ENCODE assay signal across 3 cellular contexts in the genomic region with DNA sequence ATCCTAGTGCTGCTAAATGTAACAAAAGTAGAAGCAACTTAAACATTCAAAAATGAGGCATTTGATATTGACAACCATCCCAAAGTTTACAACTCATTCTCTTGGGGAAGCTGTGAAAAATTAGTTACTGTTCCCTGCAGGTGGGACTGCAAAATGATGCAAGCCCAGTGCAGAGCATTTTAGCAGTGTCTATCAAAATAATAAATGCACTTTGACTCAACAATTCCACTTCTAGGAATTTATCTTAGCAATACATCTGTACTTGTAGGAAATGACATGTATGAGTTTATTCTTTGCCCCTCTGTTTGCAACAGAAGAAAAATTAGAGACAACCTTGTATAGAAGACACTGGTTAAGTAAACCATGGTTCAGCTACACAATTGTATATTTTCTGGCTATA.
TF ChIP-seq lines count a peak whose summit lies in the region.

No MANE protein-coding gene starts in this region.

TF ChIP-seq in A549, 52 proteins besides CTCF, POLR2A, EP300 and RAD21:
- TF ChIP-seq, protein P1, sequence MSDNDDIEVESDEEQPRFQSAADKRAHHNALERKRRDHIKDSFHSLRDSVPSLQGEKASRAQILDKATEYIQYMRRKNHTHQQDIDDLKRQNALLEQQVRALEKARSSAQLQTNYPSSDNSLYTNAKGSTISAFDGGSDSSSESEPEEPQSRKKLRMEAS (IDR thresholded peaks at IDR 0.05): no peak
- TF ChIP-seq TP53 (CRISPR knock-in tag; IDR thresholded peaks at IDR 0.05): no peak
- TF ChIP-seq JUNB (IDR thresholded peaks at IDR 0.05): no peak
- TF ChIP-seq CHD2 (IDR thresholded peaks at IDR 0.05; ENCODE audit: low read length, partially characterized antibody): no peak
- TF ChIP-seq BHLHE40 (IDR thresholded peaks at IDR 0.05; ENCODE audit: low read depth, low read length): no peak
- TF ChIP-seq FOXS1 (CRISPR knock-in tag; IDR thresholded peaks at IDR 0.05): no peak
- no peak for TF ChIP-seq MYC (IDR thresholded peaks at IDR 0.05; ENCODE audit: borderline replicate concordance, low read length)
- no peak for TF ChIP-seq PHF8 (IDR thresholded peaks at IDR 0.05; ENCODE audit: borderline replicate concordance, low read depth)
- no peak for TF ChIP-seq POLR2AphosphoS2 (conservative IDR thresholded peaks at IDR 0.05; ENCODE audit: low read length)
- no peak for TF ChIP-seq RNF2 (IDR thresholded peaks at IDR 0.05; ENCODE audit: borderline replicate concordance, low read depth)
- TF ChIP-seq TFCP2L1 (CRISPR knock-in tag; IDR thresholded peaks at IDR 0.05): no peak
- TF ChIP-seq, protein P2, sequence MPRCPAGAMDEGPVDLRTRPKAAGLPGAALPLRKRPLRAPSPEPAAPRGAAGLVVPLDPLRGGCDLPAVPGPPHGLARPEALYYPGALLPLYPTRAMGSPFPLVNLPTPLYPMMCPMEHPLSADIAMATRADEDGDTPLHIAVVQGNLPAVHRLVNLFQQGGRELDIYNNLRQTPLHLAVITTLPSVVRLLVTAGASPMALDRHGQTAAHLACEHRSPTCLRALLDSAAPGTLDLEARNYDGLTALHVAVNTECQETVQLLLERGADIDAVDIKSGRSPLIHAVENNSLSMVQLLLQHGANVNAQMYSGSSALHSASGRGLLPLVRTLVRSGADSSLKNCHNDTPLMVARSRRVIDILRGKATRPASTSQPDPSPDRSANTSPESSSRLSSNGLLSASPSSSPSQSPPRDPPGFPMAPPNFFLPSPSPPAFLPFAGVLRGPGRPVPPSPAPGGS (IDR thresholded peaks at IDR 0.05): no peak
- no peak for TF ChIP-seq EHMT2 (IDR thresholded peaks at IDR 0.05; ENCODE audit: low read depth)
- no peak for TF ChIP-seq ZFP36 (IDR thresholded peaks at IDR 0.05; ENCODE audit: borderline replicate concordance, partially characterized antibody)
- TF ChIP-seq GATA3 (IDR thresholded peaks at IDR 0.05; ENCODE audit: borderline replicate concordance): no peak
- TF ChIP-seq, protein P3, sequence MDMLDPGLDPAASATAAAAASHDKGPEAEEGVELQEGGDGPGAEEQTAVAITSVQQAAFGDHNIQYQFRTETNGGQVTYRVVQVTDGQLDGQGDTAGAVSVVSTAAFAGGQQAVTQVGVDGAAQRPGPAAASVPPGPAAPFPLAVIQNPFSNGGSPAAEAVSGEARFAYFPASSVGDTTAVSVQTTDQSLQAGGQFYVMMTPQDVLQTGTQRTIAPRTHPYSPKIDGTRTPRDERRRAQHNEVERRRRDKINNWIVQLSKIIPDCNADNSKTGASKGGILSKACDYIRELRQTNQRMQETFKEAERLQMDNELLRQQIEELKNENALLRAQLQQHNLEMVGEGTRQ (IDR thresholded peaks at IDR 0.05): no peak
- no peak for TF ChIP-seq HOXB13 (CRISPR knock-in tag; IDR thresholded peaks at IDR 0.05; ENCODE audit: low read depth)

TF ChIP-seq in endothelial cell of umbilical vein, 7 proteins besides CTCF, POLR2A, EP300 and RAD21 (continued from another document):
- TF ChIP-seq GATA2 (IDR thresholded peaks at IDR 0.05; ENCODE audit: insufficient read depth, insufficient read length, low read depth, low read length): no peak
- TF ChIP-seq JUN (IDR thresholded peaks at IDR 0.05; ENCODE audit: borderline replicate concordance, insufficient read depth, insufficient read length, low read depth): no peak
- no peak for TF ChIP-seq MYC (IDR thresholded peaks at IDR 0.05; ENCODE audit: low read depth, low read length)
- no peak for TF ChIP-seq FOS (IDR thresholded peaks at IDR 0.05; ENCODE audit: borderline replicate concordance, insufficient read depth, low read length)
- no peak for TF ChIP-seq EZH2 (IDR thresholded peaks at IDR 0.05; ENCODE audit: borderline replicate concordance, low read depth, low read length, severe bottlenecking)
- TF ChIP-seq, protein P1 (IDR thresholded peaks at IDR 0.05; ENCODE audit: insufficient read depth, insufficient read length): no peak

TF ChIP-seq in SK-N-SH treated with all-trans-retinoic acid at 6 μM for 48 hours, 23 proteins besides CTCF, POLR2A, EP300 and RAD21:
- TF ChIP-seq, protein P4, sequence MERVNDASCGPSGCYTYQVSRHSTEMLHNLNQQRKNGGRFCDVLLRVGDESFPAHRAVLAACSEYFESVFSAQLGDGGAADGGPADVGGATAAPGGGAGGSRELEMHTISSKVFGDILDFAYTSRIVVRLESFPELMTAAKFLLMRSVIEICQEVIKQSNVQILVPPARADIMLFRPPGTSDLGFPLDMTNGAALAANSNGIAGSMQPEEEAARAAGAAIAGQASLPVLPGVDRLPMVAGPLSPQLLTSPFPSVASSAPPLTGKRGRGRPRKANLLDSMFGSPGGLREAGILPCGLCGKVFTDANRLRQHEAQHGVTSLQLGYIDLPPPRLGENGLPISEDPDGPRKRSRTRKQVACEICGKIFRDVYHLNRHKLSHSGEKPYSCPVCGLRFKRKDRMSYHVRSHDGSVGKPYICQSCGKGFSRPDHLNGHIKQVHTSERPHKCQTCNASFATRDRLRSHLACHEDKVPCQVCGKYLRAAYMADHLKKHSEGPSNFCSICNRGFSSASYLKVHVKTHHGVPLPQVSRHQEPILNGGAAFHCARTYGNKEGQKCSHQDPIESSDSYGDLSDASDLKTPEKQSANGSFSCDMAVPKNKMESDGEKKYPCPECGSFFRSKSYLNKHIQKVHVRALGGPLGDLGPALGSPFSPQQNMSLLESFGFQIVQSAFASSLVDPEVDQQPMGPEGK (CRISPR knock-in tag; IDR thresholded peaks at IDR 0.05; ENCODE audit: borderline replicate concordance): no peak
TF ChIP-seq in SK-N-SH treated with all-trans-retinoic acid at 6 μM for 48 hours: peak in this region for 0.
